ENCODE assay signal across 8 cellular contexts in genomic region chr7:29564455-29565185, GRCh38. TPM values are rescaled to one million over a fixed set of nuclear protein-coding genes. Genes with fewer than 3 reads are reported as not detected.
DNase-seq lines count a peak whose midpoint lies in the region; ATAC-seq and TF ChIP-seq lines count a peak whose summit lies in the region.

No MANE protein-coding gene starts in this region.

- no peaks in the 10 kb centered on the region for H3K9me3 ChIP-seq in esophagus (ENCODE audit: control insufficient read depth in 2 of 2, insufficient read depth in 1 of 2, low read depth in 1 of 2, low read length in 1 of 2)
- no peaks in the 10 kb centered on the region for H3K9me3 ChIP-seq in mucosa of descending colon
- H3K9me3 ChIP-seq in WERI-Rb-1 (ENCODE audit: severe bottlenecking): no peaks in the 10 kb centered on the region

- peaks cover 28% of the 10 kb centered on the region for H3K27me3 ChIP-seq in GM23338 (ENCODE audit: insufficient read depth)
- peaks cover 0 to 9% of the 10 kb centered on the region in 2 donors for H3K27me3 ChIP-seq in esophagus (ENCODE audit: control insufficient read depth in 1 of 2, insufficient read depth in 2 of 2, low read length in 2 of 2)
- H3K27me3 ChIP-seq in WERI-Rb-1 (ENCODE audit: insufficient read depth, low read depth, severe bottlenecking): no peaks in the 10 kb centered on the region

- H3K36me3 Mint-ChIP-seq in GM23338 (ENCODE audit: low read depth) (peaks cover 6% of the 10 kb centered on the region; the same call in 1 of the 3 replicates), T-cell (no peaks in the 10 kb centered on the region)

- H3K27ac ChIP-seq in GM23338 (ENCODE audit: low read depth): no peak overlapping the region
- peak overlapping the region in 1 of 2 donors; percentile 52 for H3K27ac ChIP-seq in esophagus (ENCODE audit: low read depth in 2 of 2, low read length in 1 of 2)
- H3K27ac ChIP-seq in urinary bladder (ENCODE audit: low read depth): peak overlapping the region; percentile 72
- no peak overlapping the region for H3K27ac ChIP-seq in WERI-Rb-1

- H4K20me1 ChIP-seq in GM23338 (replicated peaks; ENCODE audit: insufficient read depth): no peaks in the 10 kb centered on the region

- H3K27me3 Mint-ChIP-seq in GM23338 (ENCODE audit: insufficient read depth, low read depth, poor library complexity): peaks cover 36% of the 10 kb centered on the region
- peaks cover 58 to 71% of the 10 kb centered on the region in 2 donors for H3K27me3 Mint-ChIP-seq in T-cell

- H3K9me2 ChIP-seq in GM23338 (ENCODE audit: insufficient read depth): no peaks in the 10 kb centered on the region

- H3F3A ChIP-seq in GM23338 (replicated peaks; ENCODE audit: low read depth): 0 out of 2 replicates have a peak, but pooled peaks cover 4% of the 10 kb centered on the region

- H2AFZ ChIP-seq in GM23338: peak overlapping the region; percentile 91

- H3K4me1 Mint-ChIP-seq in GM23338 (peaks cover 39% of the 10 kb centered on the region), T-cell (peaks cover 14 to 26% (median 16%) of the 10 kb centered on the region in 3 donors)

- H3K4me2 ChIP-seq in GM23338: peak overlapping the region; percentile 91

- peaks cover 42% of the 10 kb centered on the region for H3K4me1 ChIP-seq in GM23338 (ENCODE audit: insufficient read depth)
- H3K4me1 ChIP-seq in esophagus (ENCODE audit: control insufficient read depth in 2 of 2, insufficient read depth in 2 of 2, low read length in 1 of 2): peaks cover 11% of the 10 kb centered on the region in 2 donors
- no peaks in the 10 kb centered on the region for H3K4me1 ChIP-seq in mucosa of descending colon (ENCODE audit: low read depth)
- H3K4me1 ChIP-seq in urinary bladder (ENCODE audit: insufficient read depth): peaks cover 6% of the 10 kb centered on the region

- WGBS in esophagus, 2 donors: 1% methylated on average over 50 of the region's 50 CpGs
- under 1% methylated on average over 50 of the region's 50 CpGs for WGBS in urinary bladder

- no peaks in the 10 kb centered on the region for H3K9me3 Mint-ChIP-seq in GM23338
- H3K9me3 Mint-ChIP-seq in T-cell: no peaks in the 10 kb centered on the region

- H3K27ac Mint-ChIP-seq in GM23338 (no peak overlapping the region), T-cell (peak overlapping the region in 1 of 2 donors; percentile 25)

- H3K4me3 ChIP-seq in GM23338 (peak overlapping the region; percentile 95), esophagus (ENCODE audit: low read depth in 1 of 2, low read length in 2 of 2) (peak overlapping the region; percentile 53 to 63), mucosa of descending colon (peak overlapping the region; percentile 63), urinary bladder (ENCODE audit: low read depth, low read length) (peak overlapping the region; percentile 46), WERI-Rb-1 (ENCODE audit: low read depth, low read length) (no peak overlapping the region)

- POLR2A ChIA-PET in T-cell (lab: Charles Lee): no interaction called here

- H3K36me3 ChIP-seq in GM23338 (ENCODE audit: insufficient read depth): no peaks in the 10 kb centered on the region
- no peaks in the 10 kb centered on the region for H3K36me3 ChIP-seq in esophagus (ENCODE audit: control insufficient read depth in 2 of 2, insufficient read depth in 2 of 2, low read length in 1 of 2)
- no peaks in the 10 kb centered on the region for H3K36me3 ChIP-seq in mucosa of descending colon (ENCODE audit: low read depth)
- H3K36me3 ChIP-seq in urinary bladder (ENCODE audit: insufficient read depth): no peaks in the 10 kb centered on the region
- no peaks in the 10 kb centered on the region for H3K36me3 ChIP-seq in WERI-Rb-1

- TF ChIP-seq CTCF in GM23338 (conservative IDR thresholded peaks at IDR 0.05; ENCODE audit: low read depth in 2 of 2): no peak
- TF ChIP-seq CTCF in mucosa of descending colon (IDR thresholded peaks at IDR 0.05): no peak
- no peak for TF ChIP-seq CTCF in WERI-Rb-1 (IDR thresholded peaks at IDR 0.05; ENCODE audit: low read depth, low read length)

- CTCF ChIA-PET in T-cell (lab: Charles Lee): no interaction called here

- intact Hi-C loops in mucosa of descending colon (cut with DNase I, micrococcal nuclease): no loop called here

- H3K79me2 ChIP-seq in GM23338 (replicated peaks; ENCODE audit: insufficient read depth): peaks cover 11% of the 10 kb centered on the region

- DNase-seq in AG08395 (ENCODE audit: low spot score): peak; percentile 64
- peak; percentile 66 for DNase-seq in GM23338 (ENCODE audit: low spot score)
- no peak for DNase-seq in T-cell
- peak; percentile 67 to 82 (median 82) for DNase-seq in mucosa of descending colon
- no peak for DNase-seq in WERI-Rb-1

- H3K4me3 Mint-ChIP-seq in GM23338 (peak overlapping the region; percentile 89), T-cell (peak overlapping the region; percentile 11 to 72 (median 64))

- ATAC-seq in GM23338 (peak; percentile 15), T-cell (replicated peaks in 1 of 4) (no peak), mucosa of descending colon (peak; percentile 55), HG03108 (IDR thresholded peaks at IDR 0.05; ENCODE audit: unreplicated experiment) (no peak)

TF ChIP-seq in GM23338, 12 proteins besides CTCF, POLR2A, EP300 and RAD21 (continues in another document):
- TF ChIP-seq CREB1 (CRISPR knock-in tag; IDR thresholded peaks at IDR 0.05; ENCODE audit: low read depth) (no peak), ZNF114 (CRISPR knock-in tag; IDR thresholded peaks at IDR 0.05) (no peak), JUNB (IDR thresholded peaks at IDR 0.05; ENCODE audit: unreplicated experiment) (no peak), ZNF462 (CRISPR knock-in tag; IDR thresholded peaks at IDR 0.05) (no peak), ZNF331 (CRISPR knock-in tag; IDR thresholded peaks at IDR 0.05; ENCODE audit: low read depth) (no peak), NANOG (IDR thresholded peaks at IDR 0.05; ENCODE audit: borderline replicate concordance) (no peak), EZH2phosphoT487 (IDR thresholded peaks at IDR 0.05; ENCODE audit: unreplicated experiment) (no peak)

RNA-seq across cellular contexts. Expression of gene PRR15, which starts 1.0 kb away (rescaled TPM):
- 15.5 and 17.4 TPM in 2 replicates for total RNA-seq in GM23338 (2014; rRNA removed; shearing (Covaris generic))
- polyA plus RNA-seq in GM23338 (2016; fragmentation: Nextera tagmentation; extraction: Ambion mirVana) (8.5 and 9.6 TPM in 2 replicates), esophagus (1 to 10 TPM in 1 of 2 donors, under 1 TPM in 1; 0.95 to 1.5 TPM), urinary bladder (4.8 TPM)
- total RNA-seq in T-cell (under 1 TPM in 2 of 5 donors, not detected in 3; 0.30 to 0.38 TPM), mucosa of descending colon (100 to 1,000 TPM; 104 to 356 (median 173) TPM), urinary bladder (3.0 TPM)

Comparison
In these comparisons a context has a peak if more than half of its experiments do, and no peak if none do; other contexts are left out.
1. DNase-seq: peak in AG08395 (single experiment), GM23338 (single experiment) and mucosa of descending colon (3 of 3); none in T-cell (0 of 34) and WERI-Rb-1 (single experiment).
2. ATAC-seq: peak in GM23338 (single experiment) and mucosa of descending colon (single experiment); none in T-cell (0 of 4) and HG03108 (single experiment).